In the genomic region with DNA sequence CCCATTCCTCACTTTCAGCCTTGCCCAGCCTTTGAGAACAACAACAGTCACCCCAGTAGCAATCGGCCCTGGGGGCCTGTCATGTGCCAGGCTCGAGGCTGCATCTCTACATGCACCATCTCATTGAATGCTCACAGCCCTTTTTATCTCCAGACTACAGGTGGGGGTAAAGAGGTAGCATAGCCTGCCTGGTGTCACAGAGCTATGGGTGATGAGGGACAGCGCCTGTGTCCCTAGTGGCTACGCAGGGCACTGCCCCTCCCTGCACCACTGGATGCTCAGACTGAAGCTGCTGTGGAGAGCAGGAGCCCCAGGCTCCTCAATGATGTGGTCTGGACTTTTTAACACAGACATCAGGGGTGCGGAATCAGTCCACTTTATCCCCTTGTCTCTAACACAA, we compare ENCODE assay signal across 9 cellular contexts. TPM values are rescaled to one million over a fixed set of nuclear protein-coding genes. Genes with fewer than 3 reads are reported as not detected.
A peak's percentile ranks its signal among the peaks of the same experiment; 100 is the strongest.
DNase-seq lines count a peak whose midpoint lies in the region; ATAC-seq and TF ChIP-seq lines count a peak whose summit lies in the region.
"Had no signal": no experiment of that assay in that cellular context is flagged by ENCODE, and none has a peak within 500 bp of the region (broad histone marks: within the 10 kb centered on the region; RNA-seq: fewer than 3 reads in every experiment).

No MANE protein-coding gene starts in this region.

- no peaks in the 10 kb centered on the region for H3K36me3 ChIP-seq in tibial artery

- no peaks in the 10 kb centered on the region for H3K4me1 Mint-ChIP-seq in activated T-cell treated with anti-CD3 and anti-CD28 coated beads, Interleukin-2, amount 50 U/mL, for 4 hours (ENCODE audit: low read depth)

- H3K4me3 Mint-ChIP-seq in activated T-cell treated with anti-CD3 and anti-CD28 coated beads, Interleukin-2, amount 50 U/mL, for 4 hours = no peak overlapping the region

- no peak for DNase-seq in activated T-cell treated with anti-CD3 and anti-CD28 coated beads, Interleukin-2, amount 50 U/mL, for 4 hours
- DNase-seq in activated T-cell treated with anti-CD3 and anti-CD28 coated beads for 4 hours (no peak), RPMI8226 (peak; percentile 82), foreskin fibroblast (no peak), UCSD-AML1 (lab: John Stamatoyannopoulos, UW; ENCODE audit: unreplicated experiment) (no peak), tibial artery (no peak)

- no peaks in the 10 kb centered on the region for H3K9me3 Mint-ChIP-seq in activated T-cell treated with anti-CD3 and anti-CD28 coated beads, Interleukin-2, amount 50 U/mL, for 4 hours

- no peaks in the 10 kb centered on the region for H3K36me3 Mint-ChIP-seq in activated T-cell treated with anti-CD3 and anti-CD28 coated beads, Interleukin-2, amount 50 U/mL, for 4 hours (ENCODE audit: insufficient read depth)

- H3K27me3 ChIP-seq in tibial artery = peaks cover 0 to 10% of the 10 kb centered on the region in 2 donors

- H3K27me3 Mint-ChIP-seq in activated T-cell treated with anti-CD3 and anti-CD28 coated beads, Interleukin-2, amount 50 U/mL, for 4 hours (ENCODE audit: low read depth) = peaks cover 2% of the 10 kb centered on the region

- H3K9me3 ChIP-seq in tibial artery = no peaks in the 10 kb centered on the region

- peak; percentile 3 for TF ChIP-seq CTCF in foreskin fibroblast (IDR thresholded peaks at IDR 0.05; ENCODE audit: low read depth, low read length)
- no peak for TF ChIP-seq CTCF in tibial artery (IDR thresholded peaks at IDR 0.05)

- peak; percentile 29 to 46 for ATAC-seq in activated T-cell treated with anti-CD3 and anti-CD28 coated beads, Interleukin-2, amount 50 U/mL, for 4 hours
- ATAC-seq in GM18858 (IDR thresholded peaks at IDR 0.05; ENCODE audit: unreplicated experiment) = no peak

- no peak overlapping the region for H3K4me3 ChIP-seq in foreskin fibroblast (ENCODE audit: low read depth in 1 of 2, low read length in 2 of 2)
- no peak overlapping the region for H3K4me3 ChIP-seq in tibial artery

- no peaks in the 10 kb centered on the region for H3K4me1 ChIP-seq in tibial artery

- H3K27ac ChIP-seq in temporal lobe (ENCODE audit: low read depth, low read length) (peak overlapping the region; percentile 44), tibial artery (no peak overlapping the region)

- intact Hi-C loops in tibial artery (cut with DNase I; ENCODE audit: low total_unique reads) = no loop called here

RNA-seq across cellular contexts. Expression of gene CAMK2A, which starts 2.8 kb away (rescaled TPM):
- total RNA-seq in activated T-cell treated with anti-CD3 and anti-CD28 coated beads, Interleukin-2, amount 50 U/mL, for 4 hours = not detected
- 6.6 TPM for total RNA-seq in temporal lobe
- total RNA-seq: T-helper 1 cell treated with Interleukin-12 subunit alpha and Interleukin-12 subunit beta and Interleukin-4 antibody, amounts not matched to agents 30 ng/mL and 1 ng/mL, for 36 hours had no signal

RNA-seq across cellular contexts. Expression of gene ARSI, which starts 15.9 kb away (rescaled TPM):
- not detected for total RNA-seq in activated T-cell treated with anti-CD3 and anti-CD28 coated beads, Interleukin-2, amount 50 U/mL, for 4 hours
- total RNA-seq in temporal lobe = 0.25 TPM
- total RNA-seq: T-helper 1 cell treated with Interleukin-12 subunit alpha and Interleukin-12 subunit beta and Interleukin-4 antibody, amounts not matched to agents 30 ng/mL and 1 ng/mL, for 36 hours had no signal
